Comparison of ENCODE assay signal across 11 cellular contexts in genomic region chr9:7094052-7094451, GRCh38.
DNase-seq lines count a peak whose midpoint lies in the region; ATAC-seq and TF ChIP-seq lines count a peak whose summit lies in the region.
"Had no signal": no experiment of that assay in that cellular context is flagged by ENCODE, and none has a peak within 500 bp of the region (broad histone marks: within the 10 kb centered on the region; RNA-seq: fewer than 3 reads in every experiment).

No MANE protein-coding gene starts in this region.

- TF ChIP-seq CTCF in fibroblast of villous mesenchyme (IDR thresholded peaks at IDR 0.05; ENCODE audit: insufficient read depth, low read depth, low read length) (peak; percentile 38), smooth muscle cell (IDR thresholded peaks at IDR 0.05; ENCODE audit: borderline replicate concordance, insufficient read depth, poor library complexity, severe bottlenecking) (peak; percentile 34)

- no peak for ATAC-seq in HG03378 (IDR thresholded peaks at IDR 0.05; ENCODE audit: unreplicated experiment)

- H3K4me2 ChIP-seq in smooth muscle cell (no peak overlapping the region), Karpas-422 (ENCODE audit: low read depth, low read length, poor library complexity, severe bottlenecking) (no peak overlapping the region)

- H3K36me3 ChIP-seq in smooth muscle cell (ENCODE audit: low read depth), result no peaks in the 10 kb centered on the region
- H3K36me3 ChIP-seq in Karpas-422 (ENCODE audit: insufficient read depth, low read length), result no peaks in the 10 kb centered on the region

- H3K9me2 ChIP-seq in Karpas-422 (replicated peaks; ENCODE audit: insufficient read depth, low read length), result no peaks in the 10 kb centered on the region

- H3K9me3 ChIP-seq in smooth muscle cell (replicated peaks; ENCODE audit: low read depth), result no peaks in the 10 kb centered on the region
- H3K9me3 ChIP-seq in Karpas-422 (ENCODE audit: low read length), result no peaks in the 10 kb centered on the region

- H3F3A ChIP-seq in smooth muscle cell (ENCODE audit: low read depth), result no peaks in the 10 kb centered on the region

- DNase-seq in NCI-H748 (lab: John Stamatoyannopoulos, UW; ENCODE audit: unreplicated experiment) (peak; percentile 35), NCI-H748 treated with DMSO at 0.1 percent for 48 hours (lab: John Stamatoyannopoulos, UW) (no peak), RKO (ENCODE audit: low spot score) (peak; percentile 28), fibroblast of villous mesenchyme (ENCODE audit: low read depth) (peak; percentile 11), smooth muscle cell (lab: John Stamatoyannopoulos, UW; ENCODE audit: unreplicated experiment) (no peak), Karpas-422 (no peak), NCI-H1048 (lab: John Stamatoyannopoulos, UW) (no peak)
- DNase-seq: CD4-positive, alpha-beta memory T cell; stimulated activated CD4-positive, alpha-beta T cell treated with anti-CD3 and anti-CD28 coated beads, Interleukin-1b, Interleukin-23, amount 100 ng/mL, for 48 hours; T-helper 2 cell had no signal

- H3K27me3 ChIP-seq in smooth muscle cell (ENCODE audit: low read depth) (no peaks in the 10 kb centered on the region), Karpas-422 (ENCODE audit: low read length) (no peaks in the 10 kb centered on the region)

- H3K79me2 ChIP-seq in smooth muscle cell (ENCODE audit: low read depth) (no peaks in the 10 kb centered on the region), Karpas-422 (ENCODE audit: low read length) (no peaks in the 10 kb centered on the region)

- 75% methylated on average over 2 of the region's 2 CpGs for WGBS in smooth muscle cell (ENCODE audit: low lambda C conversion rate)

- H3K4me1 ChIP-seq in smooth muscle cell (ENCODE audit: low read depth) (no peaks in the 10 kb centered on the region), Karpas-422 (ENCODE audit: low read length) (peaks cover 7% of the 10 kb centered on the region)

- H3K4me3 ChIP-seq in fibroblast of villous mesenchyme (ENCODE audit: low read depth, low read length) (no peak overlapping the region), smooth muscle cell (no peak overlapping the region), Karpas-422 (ENCODE audit: low read length) (no peak overlapping the region)

- H3K9ac ChIP-seq in smooth muscle cell (ENCODE audit: low read depth) (no peak overlapping the region), Karpas-422 (ENCODE audit: low read length) (no peak overlapping the region)

- no peak overlapping the region for H3K27ac ChIP-seq in smooth muscle cell (ENCODE audit: low read depth)
- no peak overlapping the region for H3K27ac ChIP-seq in Karpas-422 (ENCODE audit: low read length)

- H4K20me1 ChIP-seq in smooth muscle cell (ENCODE audit: low read depth) (no peaks in the 10 kb centered on the region), Karpas-422 (ENCODE audit: insufficient read depth, low read depth, low read length) (no peaks in the 10 kb centered on the region)

- H2AFZ ChIP-seq in smooth muscle cell (ENCODE audit: low read depth), result no peak overlapping the region
- no peak overlapping the region for H2AFZ ChIP-seq in Karpas-422 (ENCODE audit: low read length)

Comparison
In these comparisons a context has a peak if more than half of its experiments do, and no peak if none do; other contexts are left out.
1. DNase-seq: peak in NCI-H748 (single experiment), RKO (single experiment) and fibroblast of villous mesenchyme (single experiment); none in NCI-H748 treated with DMSO at 0.1 percent for 48 hours (single experiment), smooth muscle cell (single experiment), Karpas-422 (single experiment) and NCI-H1048 (single experiment).